2 cellular contexts compared by ENCODE assay signal in the genomic region with DNA sequence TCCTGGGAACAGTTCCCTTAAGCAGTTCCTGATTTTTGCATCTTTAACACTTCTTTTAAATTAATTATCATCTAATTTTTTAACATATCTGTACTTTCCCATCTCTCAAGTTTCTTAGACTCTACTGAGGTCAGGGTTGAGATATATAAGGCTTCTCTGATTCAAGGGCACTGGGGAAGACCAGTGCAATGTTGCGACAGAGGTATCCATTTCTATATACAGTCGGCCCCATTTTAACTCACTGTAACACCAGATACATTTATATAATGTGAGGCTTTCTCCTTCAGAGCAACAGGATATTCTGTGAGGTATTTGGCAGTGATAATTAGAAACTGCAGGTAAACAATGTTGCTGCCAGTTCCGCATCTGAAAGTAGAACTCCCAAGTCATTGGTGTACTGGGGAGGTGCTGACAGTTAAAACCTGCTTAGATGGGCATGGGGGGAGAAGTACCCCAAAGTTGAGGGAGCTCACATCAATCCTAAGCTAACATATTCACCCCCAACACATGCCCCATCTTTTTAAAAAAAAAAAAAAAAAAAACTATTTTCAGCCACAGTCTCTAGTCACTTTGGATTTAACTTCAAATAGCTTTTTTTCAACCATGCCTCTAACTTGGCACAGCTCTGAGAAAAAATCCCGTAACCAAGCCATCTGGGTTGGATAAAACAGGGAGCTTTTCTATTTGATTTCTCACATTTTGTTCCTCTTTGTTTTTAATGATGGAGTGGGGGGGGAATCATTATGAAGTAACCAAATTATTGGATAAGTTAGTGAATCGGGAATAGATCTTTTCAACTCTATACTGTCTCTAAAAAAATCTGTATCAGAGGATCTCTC.
A peak's percentile ranks its signal among the peaks of the same experiment; 100 is the strongest.
TF ChIP-seq lines count a peak whose summit lies in the region.

No MANE protein-coding gene starts in this region.

TF ChIP-seq in IMR-90, 13 proteins besides CTCF, POLR2A, EP300 and RAD21:
- TF ChIP-seq BHLHE40 (IDR thresholded peaks at IDR 0.05; ENCODE audit: low read depth, low read length) (no peak), CEBPB (IDR thresholded peaks at IDR 0.05; ENCODE audit: low read depth, low read length) (peak; percentile 59; the same call in 1 of the 2 replicates)
TF ChIP-seq in IMR-90: peak in this region for 1.

TF ChIP-seq in K562, 482 proteins besides CTCF, POLR2A, EP300 and RAD21:
- TF ChIP-seq CEBPB (tag; IDR thresholded peaks at IDR 0.05) (0 out of 2 replicates have a peak, but pooled peaks have one; percentile 30), OTX1 (CRISPR knock-in tag; IDR thresholded peaks at IDR 0.05) (no peak)
